In genomic region chr7:70704921-70705346, GRCh38 we compare ENCODE assay signal across 22 cellular contexts.
"Had no signal": no experiment of that assay in that cellular context is flagged by ENCODE, and none has a peak within 500 bp of the region (broad histone marks: within the 10 kb centered on the region; RNA-seq: fewer than 3 reads in every experiment).

No MANE protein-coding gene starts in this region.

- H3K4me1 ChIP-seq: adrenal gland, uterus had no signal

- H3K9me3 Mint-ChIP-seq: activated naive CD4-positive, alpha-beta T cell treated with anti-CD3 and anti-CD28 coated beads for 36 hours; activated T-helper 1 cell treated with anti-CD3 and anti-CD28 coated beads, Interleukin-12 subunit alpha, Interleukin-12 subunit beta, Interleukin-2, Interleukin-4 antibody, amounts not matched to agents 30 ng/mL and 10 ng/mL and 1 ng/mL, durations not matched to agents 14 hours and 24 hours and 36 hours; naive thymus-derived CD8-positive, alpha-beta T cell; stimulated activated naive CD8-positive, alpha-beta T cell treated with anti-CD3 and anti-CD28 coated beads, Interleukin-15, amount 100 ng/mL, for 72 hours; WTC11 had no signal

- H3K27me3 Mint-ChIP-seq: naive thymus-derived CD8-positive, alpha-beta T cell had no signal

- H3K4me3 Mint-ChIP-seq: activated CD8-positive, alpha-beta T cell treated with anti-CD3 and anti-CD28 coated beads, Interleukin-2, amount 10 ng/mL, durations not matched to agents 7 days and 5 days; activated naive CD4-positive, alpha-beta T cell treated with anti-CD3 and anti-CD28 coated beads for 36 hours; activated T-helper 1 cell treated with anti-CD3 and anti-CD28 coated beads, Interleukin-12 subunit alpha, Interleukin-12 subunit beta, Interleukin-2, Interleukin-4 antibody, amounts not matched to agents 30 ng/mL and 10 ng/mL and 1 ng/mL, durations not matched to agents 14 hours and 24 hours and 36 hours; naive thymus-derived CD8-positive, alpha-beta T cell; stimulated activated naive CD8-positive, alpha-beta T cell treated with anti-CD3 and anti-CD28 coated beads, Interleukin-15, amount 100 ng/mL, for 72 hours had no signal

- H3K27ac Mint-ChIP-seq: activated CD8-positive, alpha-beta T cell treated with anti-CD3 and anti-CD28 coated beads, Interleukin-2, amount 10 ng/mL, durations not matched to agents 7 days and 5 days; activated naive CD4-positive, alpha-beta T cell treated with anti-CD3 and anti-CD28 coated beads for 36 hours; activated T-helper 1 cell treated with anti-CD3 and anti-CD28 coated beads, Interleukin-12 subunit alpha, Interleukin-12 subunit beta, Interleukin-2, Interleukin-4 antibody, amounts not matched to agents 30 ng/mL and 10 ng/mL and 1 ng/mL, durations not matched to agents 14 hours and 24 hours and 36 hours; naive thymus-derived CD8-positive, alpha-beta T cell; stimulated activated naive CD8-positive, alpha-beta T cell treated with anti-CD3 and anti-CD28 coated beads, Interleukin-15, amount 100 ng/mL, for 72 hours had no signal

- DNase-seq: activated CD4-positive, alpha-beta T cell treated with anti-CD3 and anti-CD28 coated beads for 48 hours; activated CD8-positive, alpha-beta memory T cell treated with anti-CD3 and anti-CD28 coated beads, Interleukin-2, amount 50 U/mL, for 48 hours; activated CD8-positive, alpha-beta T cell treated with anti-CD3 and anti-CD28 coated beads, Interleukin-2, amount 10 ng/mL, durations not matched to agents 7 days and 5 days; activated naive CD4-positive, alpha-beta T cell treated with anti-CD3 and anti-CD28 coated beads for 36 hours; adrenal gland; body of pancreas; cerebellar nuclear complex; dermis blood vessel endothelial cell; foreskin keratinocyte; left lung; mucosa of descending colon; naive thymus-derived CD8-positive, alpha-beta T cell; occipital lobe; psoas muscle; sigmoid colon; stimulated activated CD4-positive, alpha-beta T cell treated with anti-CD3 and anti-CD28 coated beads, Interleukin-12 subunit alpha, Interleukin-12 subunit beta, amount 100 ng/mL, for 4 hours; stimulated activated CD4-positive, alpha-beta T cell treated with anti-CD3 and anti-CD28 coated beads, Interleukin-4, amount 100 ng/mL, for 24 hours; stimulated activated naive CD8-positive, alpha-beta T cell treated with anti-CD3 and anti-CD28 coated beads, Interleukin-15, amount 100 ng/mL, for 72 hours; uterus had no signal

- H3K36me3 ChIP-seq: adrenal gland, esophagus muscularis mucosa, left lung, sigmoid colon, uterus had no signal

- H3K27ac ChIP-seq: adrenal gland, body of pancreas, esophagus muscularis mucosa, foreskin keratinocyte, left lung, psoas muscle, sigmoid colon, uterus had no signal

- H3K27me3 ChIP-seq: adrenal gland, body of pancreas, esophagus muscularis mucosa, foreskin keratinocyte, left lung, sigmoid colon, uterus had no signal

- ATAC-seq: activated CD8-positive, alpha-beta T cell treated with anti-CD3 and anti-CD28 coated beads, Interleukin-2, amount 10 ng/mL, durations not matched to agents 7 days and 5 days; body of pancreas; foreskin keratinocyte; left lung; mucosa of descending colon; naive thymus-derived CD8-positive, alpha-beta T cell; psoas muscle; stimulated activated naive CD8-positive, alpha-beta T cell treated with anti-CD3 and anti-CD28 coated beads, Interleukin-15, amount 100 ng/mL, for 72 hours; WTC11 had no signal

- H3K4me3 ChIP-seq: adrenal gland, body of pancreas, esophagus muscularis mucosa, left lung, mucosa of descending colon, psoas muscle, sigmoid colon, uterus had no signal

- H3K36me3 Mint-ChIP-seq: naive thymus-derived CD8-positive, alpha-beta T cell had no signal

- H3K4me1 Mint-ChIP-seq: stimulated activated naive CD8-positive, alpha-beta T cell treated with anti-CD3 and anti-CD28 coated beads, Interleukin-15, amount 100 ng/mL, for 72 hours had no signal
